8 cellular contexts compared by ENCODE assay signal in genomic region chr14:20624495-20625070, GRCh38. TPM values are rescaled to one million over a fixed set of nuclear protein-coding genes. Genes with fewer than 3 reads are reported as not detected.
DNase-seq lines count a peak whose midpoint lies in the region; TF ChIP-seq lines count a peak whose summit lies in the region.

No MANE protein-coding gene starts in this region.

- WGBS in ovary, 3 donors = 5 to 14% (median 11%) methylated on average over 22 of the region's 22 CpGs

- H3K9me3 Mint-ChIP-seq in activated T-helper 2 cell treated with anti-CD3 and anti-CD28 coated beads, Interferon-gamma antibody, Interleukin-2, Interleukin-4, amounts not matched to agents 10 μg/mL and 5 μg/mL and 100 μg/mL, durations not matched to agents 14 hours and 24 hours and 36 hours = no peaks in the 10 kb centered on the region

- H3K27ac ChIP-seq in ovary (no peak overlapping the region), SJCRH30 (no peak overlapping the region)

- no peak for TF ChIP-seq CTCF in ovary (IDR thresholded peaks at IDR 0.05)

- peak overlapping the region; percentile 13 for H3K27ac Mint-ChIP-seq in activated T-helper 2 cell treated with anti-CD3 and anti-CD28 coated beads, Interferon-gamma antibody, Interleukin-2, Interleukin-4, amounts not matched to agents 10 μg/mL and 5 μg/mL and 100 μg/mL, durations not matched to agents 14 hours and 24 hours and 36 hours

- H3K9me3 ChIP-seq in ovary (no peaks in the 10 kb centered on the region), SJCRH30 (replicated peaks) (no peaks in the 10 kb centered on the region)

- peaks cover 57% of the 10 kb centered on the region for H3K4me1 Mint-ChIP-seq in activated T-helper 2 cell treated with anti-CD3 and anti-CD28 coated beads, Interferon-gamma antibody, Interleukin-2, Interleukin-4, amounts not matched to agents 10 μg/mL and 5 μg/mL and 100 μg/mL, durations not matched to agents 14 hours and 24 hours and 36 hours (ENCODE audit: low read depth)

- H3K36me3 Mint-ChIP-seq in activated T-helper 2 cell treated with anti-CD3 and anti-CD28 coated beads, Interferon-gamma antibody, Interleukin-2, Interleukin-4, amounts not matched to agents 10 μg/mL and 5 μg/mL and 100 μg/mL, durations not matched to agents 14 hours and 24 hours and 36 hours (ENCODE audit: low read depth) = peaks cover 3% of the 10 kb centered on the region

- TF ChIP-seq POLR2A in ovary (IDR thresholded peaks at IDR 0.05) = no peak

- no peak for TF ChIP-seq EP300 in ovary (IDR thresholded peaks at IDR 0.05)

- peak in 2 of 3 donors; percentile 27 to 37 for DNase-seq in stimulated activated CD4-positive, alpha-beta T cell treated with anti-CD3 and anti-CD28 coated beads, Interleukin-12 subunit alpha, Interleukin-12 subunit beta, amount 100 ng/mL, for 48 hours (ENCODE audit: low read depth in 2 of 3, low spot score in 1 of 3)
- no peak for DNase-seq in stimulated activated CD4-positive, alpha-beta T cell treated with anti-CD3 and anti-CD28 coated beads, Interleukin-12 subunit alpha, Interleukin-12 subunit beta, amount 100 ng/mL, for 4 hours
- DNase-seq in NOMO-1 treated with DMSO at 0.1 percent for 48 hours (lab: John Stamatoyannopoulos, UW; ENCODE audit: unreplicated experiment) = peak; percentile 86
- no peak for DNase-seq in activated T-helper 2 cell treated with anti-CD3 and anti-CD28 coated beads, Interferon-gamma antibody, Interleukin-2, Interleukin-4, amounts not matched to agents 10 μg/mL and 5 μg/mL and 100 μg/mL, durations not matched to agents 14 hours and 24 hours and 36 hours (ENCODE audit: low spot score)
- peak; percentile 62 for DNase-seq in glomerular visceral epithelial cell (ENCODE audit: extremely low spot score)
- DNase-seq in ovary = peak in 4 of 5 donors; percentile 34 to 48 (median 46)
- DNase-seq in SJCRH30 = no peak
- no peak for DNase-seq in NCI-H345 treated with DMSO at 0.1 percent for 48 hours (lab: John Stamatoyannopoulos, UW; ENCODE audit: unreplicated experiment)

- H3K4me3 ChIP-seq in ovary (no peak overlapping the region), SJCRH30 (no peak overlapping the region)

- H3K4me3 Mint-ChIP-seq in activated T-helper 2 cell treated with anti-CD3 and anti-CD28 coated beads, Interferon-gamma antibody, Interleukin-2, Interleukin-4, amounts not matched to agents 10 μg/mL and 5 μg/mL and 100 μg/mL, durations not matched to agents 14 hours and 24 hours and 36 hours (ENCODE audit: low read depth) = peak overlapping the region; percentile 80

- H3K27me3 Mint-ChIP-seq in activated T-helper 2 cell treated with anti-CD3 and anti-CD28 coated beads, Interferon-gamma antibody, Interleukin-2, Interleukin-4, amounts not matched to agents 10 μg/mL and 5 μg/mL and 100 μg/mL, durations not matched to agents 14 hours and 24 hours and 36 hours (ENCODE audit: low read depth) = peaks cover 48% of the 10 kb centered on the region

- H3K4me1 ChIP-seq in ovary (ENCODE audit: insufficient read depth) = peaks cover 11% of the 10 kb centered on the region
- no peaks in the 10 kb centered on the region for H3K4me1 ChIP-seq in SJCRH30

- no peaks in the 10 kb centered on the region for H3K36me3 ChIP-seq in ovary
- no peaks in the 10 kb centered on the region for H3K36me3 ChIP-seq in SJCRH30

- intact Hi-C loops in activated T-helper 2 cell treated with anti-CD3 and anti-CD28 coated beads, Interferon-gamma antibody, Interleukin-2, Interleukin-4, amounts not matched to agents 10 μg/mL and 5 μg/mL and 100 μg/mL, durations not matched to agents 14 hours and 24 hours and 36 hours (cut with micrococcal nuclease) = loop anchor here (1.0 kb wide), 2 partner anchors 9 to 11 kb away; no protein-coding TSS in a partner anchor
- intact Hi-C loops in ovary (cut with DNase I) = loop anchor here in 1 of 4 donors (5.0 kb wide), 1 partner anchor 58 kb away; the partner anchor contains the start of gene RNASE4

- H3K27me3 ChIP-seq in ovary (no peaks in the 10 kb centered on the region), SJCRH30 (0 out of 2 replicates have a peak, but pooled peaks cover 2% of the 10 kb centered on the region)

RNA-seq across cellular contexts. Expression of gene OR6S1, which starts 16.9 kb away (rescaled TPM):
- total RNA-seq in activated T-helper 2 cell treated with anti-CD3 and anti-CD28 coated beads, Interferon-gamma antibody, Interleukin-2, Interleukin-4, amounts not matched to agents 10 μg/mL and 5 μg/mL and 100 μg/mL, durations not matched to agents 14 hours and 24 hours and 36 hours = not detected in 2 replicates
- total RNA-seq in ovary = not detected
- polyA plus RNA-seq in ovary = not detected
- total RNA-seq in SJCRH30 (2014; rRNA removed; shearing (Covaris generic)) = not detected in 2 replicates

RNA-seq across cellular contexts. Expression of gene RNASE12, which starts 33.4 kb away (rescaled TPM):
- not detected in 2 replicates for total RNA-seq in activated T-helper 2 cell treated with anti-CD3 and anti-CD28 coated beads, Interferon-gamma antibody, Interleukin-2, Interleukin-4, amounts not matched to agents 10 μg/mL and 5 μg/mL and 100 μg/mL, durations not matched to agents 14 hours and 24 hours and 36 hours
- not detected for total RNA-seq in ovary
- not detected for polyA plus RNA-seq in ovary
- total RNA-seq in SJCRH30 (2014; rRNA removed; shearing (Covaris generic)) = not detected in 2 replicates

RNA-seq across cellular contexts. Expression of gene RNASE11, which starts 36.8 kb away (rescaled TPM):
- total RNA-seq in activated T-helper 2 cell treated with anti-CD3 and anti-CD28 coated beads, Interferon-gamma antibody, Interleukin-2, Interleukin-4, amounts not matched to agents 10 μg/mL and 5 μg/mL and 100 μg/mL, durations not matched to agents 14 hours and 24 hours and 36 hours = not detected in 2 replicates
- total RNA-seq in ovary = not detected
- polyA plus RNA-seq in ovary = under 1 TPM in 1 of 2 donors, not detected in 1; 0.28 TPM
- not detected in 2 replicates for total RNA-seq in SJCRH30 (2014; rRNA removed; shearing (Covaris generic))

RNA-seq across cellular contexts. Expression of gene RNASE4, which starts 59.8 kb away (rescaled TPM):
- total RNA-seq in activated T-helper 2 cell treated with anti-CD3 and anti-CD28 coated beads, Interferon-gamma antibody, Interleukin-2, Interleukin-4, amounts not matched to agents 10 μg/mL and 5 μg/mL and 100 μg/mL, durations not matched to agents 14 hours and 24 hours and 36 hours = 0.73 and 1.1 TPM in 2 replicates
- total RNA-seq in ovary = 100 to 1,000 TPM in 3 of 7 donors, 10 to 100 TPM in 4; 42.0 to 179 (median 97.6) TPM
- polyA plus RNA-seq in ovary = 100 to 1,000 TPM; 156 to 183 TPM
- 0.69 and 0.71 TPM in 2 replicates for total RNA-seq in SJCRH30 (2014; rRNA removed; shearing (Covaris generic))

Comparison
In these comparisons a context has a peak if more than half of its experiments do, and no peak if none do; other contexts are left out.
1. DNase-seq: peak in stimulated activated CD4-positive, alpha-beta T cell treated with anti-CD3 and anti-CD28 coated beads, Interleukin-12 subunit alpha, Interleukin-12 subunit beta, amount 100 ng/mL, for 48 hours (2 of 3), NOMO-1 treated with DMSO at 0.1 percent for 48 hours (single experiment), glomerular visceral epithelial cell (single experiment) and ovary (4 of 5); none in stimulated activated CD4-positive, alpha-beta T cell treated with anti-CD3 and anti-CD28 coated beads, Interleukin-12 subunit alpha, Interleukin-12 subunit beta, amount 100 ng/mL, for 4 hours (single experiment), activated T-helper 2 cell treated with anti-CD3 and anti-CD28 coated beads, Interferon-gamma antibody, Interleukin-2, Interleukin-4, amounts not matched to agents 10 μg/mL and 5 μg/mL and 100 μg/mL, durations not matched to agents 14 hours and 24 hours and 36 hours (single experiment), SJCRH30 (0 of 2) and NCI-H345 treated with DMSO at 0.1 percent for 48 hours (single experiment).